Comparison of ENCODE assay signal across 1 cellular context in genomic region chr9:113269355-113269754, GRCh38.
TF ChIP-seq lines count a peak whose summit lies in the region.

No MANE protein-coding gene starts in this region.

TF ChIP-seq in GM12878, 131 proteins besides CTCF, POLR2A, EP300 and RAD21:
- no peak for TF ChIP-seq ZNF592 (IDR thresholded peaks at IDR 0.05)
- TF ChIP-seq NFYA (IDR thresholded peaks at IDR 0.05; ENCODE audit: borderline replicate concordance, low read depth, low read length), result no peak
- no peak for TF ChIP-seq YBX1 (IDR thresholded peaks at IDR 0.05)
- TF ChIP-seq SRF (IDR thresholded peaks at IDR 0.05; ENCODE audit: low read depth in 2 of 2, low read length in 2 of 2), result no peak
- TF ChIP-seq ZNF24 (IDR thresholded peaks at IDR 0.05), result no peak
- no peak for TF ChIP-seq MAX (IDR thresholded peaks at IDR 0.05; ENCODE audit: low read depth, low read length)
- no peak for TF ChIP-seq ZBTB11 (CRISPR knock-in tag; IDR thresholded peaks at IDR 0.05)
- TF ChIP-seq STAT1 (conservative IDR thresholded peaks at IDR 0.05), result no peak
- TF ChIP-seq ZNF207 (IDR thresholded peaks at IDR 0.05; ENCODE audit: borderline replicate concordance), result no peak
- no peak for TF ChIP-seq NFXL1 (IDR thresholded peaks at IDR 0.05; ENCODE audit: borderline replicate concordance)
- TF ChIP-seq YY1 (IDR thresholded peaks at IDR 0.05; ENCODE audit: low read depth, low read length), result no peak
- no peak for TF ChIP-seq GATAD2B (conservative IDR thresholded peaks at IDR 0.05; ENCODE audit: low read depth)
- no peak for TF ChIP-seq ASH2L (IDR thresholded peaks at IDR 0.05; ENCODE audit: borderline replicate concordance, low read depth)
- TF ChIP-seq ATF2 (IDR thresholded peaks at IDR 0.05; ENCODE audit: low read length), result no peak
- no peak for TF ChIP-seq CBFB (IDR thresholded peaks at IDR 0.05; ENCODE audit: low read depth)
- TF ChIP-seq RB1 (IDR thresholded peaks at IDR 0.05; ENCODE audit: borderline replicate concordance), result no peak
- TF ChIP-seq KLF5 (IDR thresholded peaks at IDR 0.05; ENCODE audit: partially characterized antibody), result no peak
- no peak for TF ChIP-seq SIN3A (IDR thresholded peaks at IDR 0.05; ENCODE audit: low read depth, low read length)
- TF ChIP-seq BACH1 (IDR thresholded peaks at IDR 0.05; ENCODE audit: borderline replicate concordance), result no peak
TF ChIP-seq in GM12878: peak in this region for 0.
